9 cellular contexts compared by ENCODE assay signal in the genomic region with DNA sequence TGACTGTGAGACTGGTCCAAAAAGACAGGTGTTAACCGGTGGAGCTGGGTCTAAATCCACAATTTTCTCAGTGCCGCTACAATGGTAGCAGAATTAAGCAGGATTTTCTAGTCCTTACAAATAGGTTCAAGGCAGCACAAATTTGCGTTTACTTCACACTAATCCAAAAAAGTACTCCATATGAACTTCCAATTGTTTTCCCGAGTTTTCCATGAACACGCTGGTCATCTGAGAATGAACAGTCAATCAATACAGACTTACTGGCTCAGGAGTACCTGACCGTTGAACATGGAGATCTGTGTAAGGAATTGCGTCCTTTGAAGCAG. TPM values are rescaled to one million over a fixed set of nuclear protein-coding genes. Genes with fewer than 3 reads are reported as not detected.
DNase-seq lines count a peak whose midpoint lies in the region; ATAC-seq, FAIRE-seq and TF ChIP-seq lines count a peak whose summit lies in the region.
"Had no signal": no experiment of that assay in that cellular context is flagged by ENCODE, and none has a peak within 500 bp of the region (broad histone marks: within the 10 kb centered on the region; RNA-seq: fewer than 3 reads in every experiment).

No MANE protein-coding gene starts in this region.

- H3K9me3 ChIP-seq in lower lobe of right lung: no peaks in the 10 kb centered on the region
- no peaks in the 10 kb centered on the region for H3K9me3 ChIP-seq in testis

- H3K27me3 ChIP-seq in bronchial epithelial cell (ENCODE audit: control insufficient read depth, insufficient read depth, low read length) (no peaks in the 10 kb centered on the region), lower lobe of right lung (ENCODE audit: low read depth) (no peaks in the 10 kb centered on the region), testis (no peaks in the 10 kb centered on the region)

- H3K36me3 ChIP-seq in bronchial epithelial cell (ENCODE audit: control insufficient read depth, insufficient read depth, low read length): no peaks in the 10 kb centered on the region
- no peaks in the 10 kb centered on the region for H3K36me3 ChIP-seq in lower lobe of right lung
- H3K36me3 ChIP-seq in testis (ENCODE audit: low read depth, missing control alignments): no peaks in the 10 kb centered on the region

- ATAC-seq in lower lobe of right lung (no peak), GM21528 (IDR thresholded peaks at IDR 0.05; ENCODE audit: low FRiP score, unreplicated experiment) (no peak), GM19397 (IDR thresholded peaks at IDR 0.05; ENCODE audit: unreplicated experiment) (no peak)

- H3K4me1 Mint-ChIP-seq in T-helper 2 cell treated with Interferon-gamma antibody and Interleukin-4, amounts not matched to agents 5 μg/mL and 100 μg/mL, for 36 hours (ENCODE audit: low read depth): peaks cover 10% of the 10 kb centered on the region

- no peaks in the 10 kb centered on the region for H3K27me3 Mint-ChIP-seq in T-helper 2 cell treated with Interferon-gamma antibody and Interleukin-4, amounts not matched to agents 5 μg/mL and 100 μg/mL, for 36 hours (ENCODE audit: low read depth)

- H3K27ac Mint-ChIP-seq in T-helper 2 cell treated with Interferon-gamma antibody and Interleukin-4, amounts not matched to agents 5 μg/mL and 100 μg/mL, for 36 hours: no peak overlapping the region

- H3K4me1 ChIP-seq in lower lobe of right lung: peaks cover 18% of the 10 kb centered on the region
- no peaks in the 10 kb centered on the region for H3K4me1 ChIP-seq in testis

- TF ChIP-seq POLR2A in testis (IDR thresholded peaks at IDR 0.05): no peak

- intact Hi-C loops in lower lobe of right lung (cut with DNase I): no loop called here
- intact Hi-C loops in testis (cut with DNase I; ENCODE audit: low total_unique reads): no loop called here

- H3K27ac ChIP-seq in lower lobe of right lung (peak overlapping the region; percentile 83), testis (peak overlapping the region; percentile 82 to 86)

- 22 to 29% methylated on average over 7 of the region's 7 CpGs for WGBS in testis, 2 donors

- no peak for FAIRE-seq in bronchial epithelial cell (lab: Jason Lieb, UNC)

- TF ChIP-seq CTCF in bronchial epithelial cell (IDR thresholded peaks at IDR 0.05; ENCODE audit: insufficient read depth, low read length, severe bottlenecking): no peak
- no peak for TF ChIP-seq CTCF in lower lobe of right lung (IDR thresholded peaks at IDR 0.05)
- TF ChIP-seq CTCF in testis (IDR thresholded peaks at IDR 0.05): no peak

- peak overlapping the region; percentile 74 for H3K4me3 Mint-ChIP-seq in T-helper 2 cell treated with Interferon-gamma antibody and Interleukin-4, amounts not matched to agents 5 μg/mL and 100 μg/mL, for 36 hours

- no peaks in the 10 kb centered on the region for H3K9me3 Mint-ChIP-seq in T-helper 2 cell treated with Interferon-gamma antibody and Interleukin-4, amounts not matched to agents 5 μg/mL and 100 μg/mL, for 36 hours

- H3K36me3 Mint-ChIP-seq in T-helper 2 cell treated with Interferon-gamma antibody and Interleukin-4, amounts not matched to agents 5 μg/mL and 100 μg/mL, for 36 hours (ENCODE audit: low read depth): peaks cover 35% of the 10 kb centered on the region

- H3K4me3 ChIP-seq in bronchial epithelial cell (ENCODE audit: low read depth, low read length) (peak overlapping the region; percentile 67), lower lobe of right lung (peak overlapping the region; percentile 78), testis (peak overlapping the region; percentile 72 to 73)

- no peak for DNase-seq in T-helper 2 cell treated with Interferon-gamma antibody and Interleukin-4, amounts not matched to agents 5 μg/mL and 100 μg/mL, for 36 hours (ENCODE audit: low spot score)
- no peak for DNase-seq in T-helper 2 cell
- peak; percentile 1 for DNase-seq in bronchial epithelial cell (ENCODE audit: low read depth)
- no peak for DNase-seq in lower lobe of right lung
- DNase-seq in testis: no peak
- no peak for DNase-seq in NCI-H2107 (lab: John Stamatoyannopoulos, UW)
- DNase-seq: COR-L47 had no signal

RNA-seq across cellular contexts. Expression of a gene that starts 0.7 kb away (rescaled TPM):
- 19.1 and 30.3 TPM in 2 replicates for total RNA-seq in bronchial epithelial cell
- 32.4 TPM for total RNA-seq in lower lobe of right lung
- total RNA-seq in testis: 10 to 100 TPM; 26.5 to 34.2 TPM
- polyA plus RNA-seq in testis (ENCODE audit: insufficient read depth, low read depth, low replicate concordance): 18.4 TPM

RNA-seq across cellular contexts. Expression of a gene that starts 35.4 kb away (rescaled TPM):
- total RNA-seq in bronchial epithelial cell: 0.13 and 0.26 TPM in 2 replicates
- 1.1 TPM for total RNA-seq in lower lobe of right lung
- total RNA-seq in testis: 10 to 100 TPM in 1 of 2 donors, 1 to 10 TPM in 1; 6.9 to 10.6 TPM
- polyA plus RNA-seq in testis (ENCODE audit: insufficient read depth, low read depth, low replicate concordance): 11.3 TPM
